In genomic region chr13:42049454-42049780, GRCh38 we compare ENCODE assay signal across 8 cellular contexts. TPM values are rescaled to one million over a fixed set of nuclear protein-coding genes. Genes with fewer than 3 reads are reported as not detected.
A peak's percentile ranks its signal among the peaks of the same experiment; 100 is the strongest.
DNase-seq lines count a peak whose midpoint lies in the region; TF ChIP-seq lines count a peak whose summit lies in the region.

No MANE protein-coding gene starts in this region.

- peak overlapping the region; percentile 83 for H3K4me3 Mint-ChIP-seq in glutamatergic neuron (ENCODE audit: unreplicated experiment)

- H3K4me1 ChIP-seq in SK-N-SH (ENCODE audit: control insufficient read depth in 1 of 2, insufficient read depth in 2 of 2, low read depth in 1 of 2, low read length in 1 of 2) (peaks cover 10 to 15% of the 10 kb centered on the region in 2 experiments; a peak in 3 of 4 replicates), smooth muscle cell (ENCODE audit: low read depth) (peaks cover 8% of the 10 kb centered on the region)

- POLR2A ChIA-PET in SK-N-SH (lab: Yijun Ruan, JAX), result no interaction called here

- H3K36me3 Mint-ChIP-seq in glutamatergic neuron (ENCODE audit: unreplicated experiment), result no peaks in the 10 kb centered on the region

- in situ Hi-C loops in G401 (cut with HindIII; ENCODE audit: low sequenced_read_pairs), result no loop called here

- H3K27ac ChIP-seq in SK-N-SH (ENCODE audit: low read depth in 2 of 2, low read length in 1 of 2), result peak overlapping the region; percentile 31 to 83; a peak in 3 of 4 replicates
- H3K27ac ChIP-seq in smooth muscle cell (ENCODE audit: low read depth), result no peak overlapping the region

- H2AFZ ChIP-seq in SK-N-SH (ENCODE audit: low read depth) (peak overlapping the region; percentile 92), smooth muscle cell (ENCODE audit: low read depth) (peak overlapping the region; percentile 82)

- H3F3A ChIP-seq in SK-N-SH (replicated peaks; ENCODE audit: insufficient read depth), result peaks cover 15% of the 10 kb centered on the region
- peaks cover 7% of the 10 kb centered on the region for H3F3A ChIP-seq in smooth muscle cell (ENCODE audit: low read depth)

- CTCF ChIA-PET in SK-N-SH (lab: Yijun Ruan, JAX), result interaction anchor here (1.0 kb wide), 1 partner anchor 381 kb away, joined by 3 read pairs; no protein-coding TSS in a partner anchor

- no peak for TF ChIP-seq CTCF in SK-N-SH (IDR thresholded peaks at IDR 0.05)
- no peak for TF ChIP-seq CTCF in glutamatergic neuron (IDR thresholded peaks at IDR 0.05; ENCODE audit: partially characterized antibody, unreplicated experiment)
- TF ChIP-seq CTCF in smooth muscle cell (IDR thresholded peaks at IDR 0.05; ENCODE audit: borderline replicate concordance, insufficient read depth, poor library complexity, severe bottlenecking), result no peak

- H3K36me3 ChIP-seq in SK-N-SH (replicated peaks in 1 of 2; ENCODE audit: control insufficient read depth in 1 of 2, insufficient read depth in 2 of 2, low read length in 1 of 2) (no peaks in the 10 kb centered on the region), smooth muscle cell (ENCODE audit: low read depth) (no peaks in the 10 kb centered on the region)

- H4K20me1 ChIP-seq in SK-N-SH (ENCODE audit: insufficient read depth) (peaks cover 3% of the 10 kb centered on the region; the same call in 1 of the 2 replicates), smooth muscle cell (ENCODE audit: low read depth) (peaks cover 6% of the 10 kb centered on the region)

- H3K4me3 ChIP-seq in SK-N-SH (ENCODE audit: low read depth in 2 of 2, low read length in 1 of 2), result peak overlapping the region; percentile 62 to 69
- peak overlapping the region; percentile 99 for H3K4me3 ChIP-seq in smooth muscle cell

- 35% methylated on average over 5 of the region's 11 CpGs for WGBS in SK-N-SH (ENCODE audit: low lambda C conversion rate)
- 10% methylated on average over 11 of the region's 11 CpGs for WGBS in smooth muscle cell (ENCODE audit: low lambda C conversion rate)

- H3K9ac ChIP-seq in SK-N-SH (peak overlapping the region; percentile 63; the same call in 1 of the 2 replicates), smooth muscle cell (ENCODE audit: low read depth) (no peak overlapping the region)

- no peaks in the 10 kb centered on the region for H3K27me3 ChIP-seq in SK-N-SH (ENCODE audit: insufficient read depth)
- no peaks in the 10 kb centered on the region for H3K27me3 ChIP-seq in smooth muscle cell (ENCODE audit: low read depth)

- H3K9me2 ChIP-seq in SK-N-SH, result no peaks in the 10 kb centered on the region

- H3K4me2 ChIP-seq in SK-N-SH (peak overlapping the region; percentile 89), smooth muscle cell (peak overlapping the region; percentile 82)

- DNase-seq in stimulated activated naive CD4-positive, alpha-beta T cell treated with Interleukin-2 at 50 U/mL for 16 hours (lab: John Stamatoyannopoulos, UW), result peak; percentile 20
- no peak for DNase-seq in stimulated activated naive CD4-positive, alpha-beta T cell (lab: John Stamatoyannopoulos, UW)
- DNase-seq in SK-N-SH, result no peak
- no peak for DNase-seq in glutamatergic neuron
- no peak for DNase-seq in smooth muscle cell (lab: John Stamatoyannopoulos, UW; ENCODE audit: unreplicated experiment)
- no peak for DNase-seq in activated CD8-positive, alpha-beta memory T cell treated with anti-CD3 and anti-CD28 coated beads, Interleukin-2, amount 50 U/mL, for 48 hours
- no peak for DNase-seq in NCI-H526 treated with DMSO at 0.1 percent for 48 hours (lab: John Stamatoyannopoulos, UW)
- no peak for DNase-seq in G401 (ENCODE audit: low spot score)

- H3K79me2 ChIP-seq in SK-N-SH (ENCODE audit: insufficient read depth), result peaks cover 50% of the 10 kb centered on the region
- peaks cover 14% of the 10 kb centered on the region for H3K79me2 ChIP-seq in smooth muscle cell (ENCODE audit: low read depth)

- H3K27me3 Mint-ChIP-seq in glutamatergic neuron (ENCODE audit: unreplicated experiment), result peaks cover 6% of the 10 kb centered on the region

- no peaks in the 10 kb centered on the region for H3K9me3 ChIP-seq in SK-N-SH
- H3K9me3 ChIP-seq in smooth muscle cell (replicated peaks; ENCODE audit: low read depth), result no peaks in the 10 kb centered on the region

- peaks cover 3% of the 10 kb centered on the region for H3K9me3 Mint-ChIP-seq in glutamatergic neuron (ENCODE audit: unreplicated experiment)

- no peaks in the 10 kb centered on the region for H3K4me1 Mint-ChIP-seq in glutamatergic neuron (ENCODE audit: low read depth, unreplicated experiment)

- no peak overlapping the region for H3K27ac Mint-ChIP-seq in glutamatergic neuron (ENCODE audit: unreplicated experiment)

- TF ChIP-seq EP300 in SK-N-SH (IDR thresholded peaks at IDR 0.05; ENCODE audit: borderline replicate concordance in 1 of 2, low read depth in 1 of 2, low read length in 1 of 2), result no peak

- TF ChIP-seq RAD21 in SK-N-SH (IDR thresholded peaks at IDR 0.05; ENCODE audit: low read length), result no peak

TF ChIP-seq in SK-N-SH, 30 proteins besides CTCF, POLR2A, EP300 and RAD21 (continues in another document):
- TF ChIP-seq ELF1 (IDR thresholded peaks at IDR 0.05) (no peak), YY1 (IDR thresholded peaks at IDR 0.05; ENCODE audit: low read depth) (no peak), CHD2 (IDR thresholded peaks at IDR 0.05; ENCODE audit: low read length, partially characterized antibody) (no peak), TAF1 (IDR thresholded peaks at IDR 0.05; ENCODE audit: borderline replicate concordance, low read depth, low read length) (no peak), MEF2A (IDR thresholded peaks at IDR 0.05; ENCODE audit: borderline replicate concordance, low read depth) (no peak), GABPA (IDR thresholded peaks at IDR 0.05; ENCODE audit: low read depth) (no peak), RXRA (IDR thresholded peaks at IDR 0.05; ENCODE audit: borderline replicate concordance, low read depth) (no peak), POLR2AphosphoS5 (IDR thresholded peaks at IDR 0.05; ENCODE audit: low read depth, low read length) (no peak), GATA2 (CRISPR knock-in tag; IDR thresholded peaks at IDR 0.05) (no peak), USF1 (IDR thresholded peaks at IDR 0.05; ENCODE audit: borderline replicate concordance, low read depth) (no peak), IRF3 (IDR thresholded peaks at IDR 0.05; ENCODE audit: low read depth, low read length) (no peak), FOXM1 (IDR thresholded peaks at IDR 0.05; ENCODE audit: low read depth) (no peak), TCF12 (IDR thresholded peaks at IDR 0.05) (no peak), JUND (IDR thresholded peaks at IDR 0.05) (no peak), RFX5 (IDR thresholded peaks at IDR 0.05; ENCODE audit: low read length) (no peak), REST (IDR thresholded peaks at IDR 0.05; ENCODE audit: low read depth, low read length) (no peak), EZH2phosphoT487 (IDR thresholded peaks at IDR 0.05; ENCODE audit: borderline replicate concordance, low read depth) (no peak), MAX (IDR thresholded peaks at IDR 0.05; ENCODE audit: low read depth) (no peak; the same call in 1 of the 2 replicates)

RNA-seq across cellular contexts. Expression of gene DGKH, which starts 1.0 kb away (rescaled TPM):
- polyA plus RNA-seq in SK-N-SH (2012; rRNA removed), result 2.5 and 3.2 TPM in 2 replicates
- polyA plus RNA-seq in SK-N-SH (2012; cell fraction: cytosol; rRNA removed), result 3.8 and 4.3 TPM in 2 replicates
- polyA plus RNA-seq in SK-N-SH (2012; cell fraction: nucleus; rRNA removed), result 4.0 and 8.9 TPM in 2 replicates
- total RNA-seq in glutamatergic neuron (ENCODE audit: unreplicated experiment), result 13.4 TPM
- 6.8 and 7.1 TPM in 2 replicates for total RNA-seq in smooth muscle cell
- 1.3 and 2.6 TPM in 2 replicates for polyA plus RNA-seq in smooth muscle cell
- 1.8 and 2.3 TPM in 2 replicates for total RNA-seq in G401 (2014; rRNA removed; shearing (Covaris generic))
